In the genomic region with DNA sequence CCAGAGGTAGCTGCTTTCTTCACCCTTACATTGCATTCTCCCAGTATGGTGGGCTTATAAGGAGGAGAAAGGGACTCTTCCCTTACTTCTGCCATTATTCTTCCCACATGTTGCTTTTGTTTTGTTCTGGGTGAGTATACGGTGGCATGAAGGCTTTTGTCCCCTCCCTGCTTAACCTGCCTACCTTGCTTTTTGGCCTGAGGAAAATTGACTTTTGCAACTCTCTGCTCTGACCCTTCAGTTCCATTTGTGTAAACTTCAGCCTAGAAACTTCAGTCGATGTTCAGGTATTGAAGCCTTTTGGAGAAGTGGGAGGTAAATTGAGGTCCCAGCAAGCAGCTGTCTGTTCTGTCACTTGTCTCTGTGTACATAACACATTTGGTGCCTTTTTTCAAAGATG, we compare ENCODE assay signal across 28 cellular contexts.
DNase-seq lines count a peak whose midpoint lies in the region; ATAC-seq, FAIRE-seq and TF ChIP-seq lines count a peak whose summit lies in the region.
"Had no signal": no experiment of that assay in that cellular context is flagged by ENCODE, and none has a peak within 500 bp of the region (broad histone marks: within the 10 kb centered on the region; RNA-seq: fewer than 3 reads in every experiment).

No MANE protein-coding gene starts in this region.

- H3K79me2 ChIP-seq in HepG2 (ENCODE audit: insufficient read depth, low read length) (no peaks in the 10 kb centered on the region), neural progenitor cell (ENCODE audit: low read depth) (no peaks in the 10 kb centered on the region)

- H3K4me3 Mint-ChIP-seq in HFFc6: no peak overlapping the region
- H3K4me3 Mint-ChIP-seq in neural progenitor cell: no peak overlapping the region
- H3K4me3 Mint-ChIP-seq: CD14-positive monocyte; CD4-positive, alpha-beta memory T cell; CD4-positive, CD25-positive, alpha-beta regulatory T cell; CD8-positive, alpha-beta memory T cell had no signal

- H3K9ac ChIP-seq in HepG2 (ENCODE audit: insufficient read depth, low read depth, low read length) (no peak overlapping the region), adipocyte (ENCODE audit: low read length) (peak overlapping the region; percentile 8), neural progenitor cell (no peak overlapping the region)
- H3K9ac ChIP-seq: BLaER1 had no signal

- H3K36me3 Mint-ChIP-seq in HFFc6 (ENCODE audit: low read depth): peaks cover 16% of the 10 kb centered on the region
- H3K36me3 Mint-ChIP-seq in neural progenitor cell: peaks cover 1% of the 10 kb centered on the region
- H3K36me3 Mint-ChIP-seq: CD14-positive monocyte; CD4-positive, alpha-beta memory T cell; CD4-positive, CD25-positive, alpha-beta regulatory T cell had no signal

- CTCF ChIA-PET in HepG2 (lab: Yijun Ruan, JAX; ENCODE audit: low intra/inter-chr PET ratio, low total read pairs): no interaction called here

- H3K4me1 ChIP-seq in right lobe of liver: no peaks in the 10 kb centered on the region
- peaks cover 15% of the 10 kb centered on the region for H3K4me1 ChIP-seq in HepG2 (ENCODE audit: insufficient read depth, low read length)
- H3K4me1 ChIP-seq in adipocyte (ENCODE audit: control insufficient read depth, insufficient read depth, low read length): peaks cover 47% of the 10 kb centered on the region
- H3K4me1 ChIP-seq in neural progenitor cell: no peaks in the 10 kb centered on the region
- no peaks in the 10 kb centered on the region for H3K4me1 ChIP-seq in effector memory CD4-positive, alpha-beta T cell (ENCODE audit: control insufficient read depth, insufficient read depth, low read length, poor library complexity, severe bottlenecking)
- H3K4me1 ChIP-seq in heart left ventricle: no peaks in the 10 kb centered on the region
- H3K4me1 ChIP-seq: BLaER1 had no signal

- H4K20me1 ChIP-seq in HepG2 (ENCODE audit: insufficient read depth, low read length) (no peaks in the 10 kb centered on the region), neural progenitor cell (ENCODE audit: low read depth) (no peaks in the 10 kb centered on the region)
- H4K20me1 ChIP-seq: BLaER1 had no signal

- H3K27ac Mint-ChIP-seq in HFFc6: peak overlapping the region; percentile 77; the same call in 1 of the 2 replicates
- no peak overlapping the region for H3K27ac Mint-ChIP-seq in neural progenitor cell
- H3K27ac Mint-ChIP-seq: CD4-positive, CD25-positive, alpha-beta regulatory T cell had no signal

- H3K27me3 Mint-ChIP-seq in HFFc6 (ENCODE audit: insufficient read depth): peaks cover 1% of the 10 kb centered on the region; the same call in 1 of the 2 replicates
- no peaks in the 10 kb centered on the region for H3K27me3 Mint-ChIP-seq in neural progenitor cell (ENCODE audit: insufficient read depth, low read depth)

- TF ChIP-seq EP300 in HepG2 (IDR thresholded peaks at IDR 0.05; ENCODE audit: low read depth in 2 of 2, low read length in 2 of 2): no peak
- no peak for TF ChIP-seq EP300 in HepG2 (CRISPR knock-in tag; IDR thresholded peaks at IDR 0.05; ENCODE audit: borderline replicate concordance)

- H3K4me2 ChIP-seq in HepG2 (ENCODE audit: low read depth, low read length): no peak overlapping the region
- H3K4me2 ChIP-seq in neural progenitor cell: no peak overlapping the region
- H3K4me2 ChIP-seq: BLaER1 had no signal

- no peak for TF ChIP-seq RAD21 in HepG2 (CRISPR knock-in tag; IDR thresholded peaks at IDR 0.05)

- no peaks in the 10 kb centered on the region for H3K9me3 Mint-ChIP-seq in HFFc6
- H3K9me3 Mint-ChIP-seq in neural progenitor cell: no peaks in the 10 kb centered on the region

- TF ChIP-seq CTCF in right lobe of liver (IDR thresholded peaks at IDR 0.05) (no peak), HepG2 (CRISPR knock-in tag; IDR thresholded peaks at IDR 0.05) (no peak), HFFc6 (IDR thresholded peaks at IDR 0.05) (no peak), neural progenitor cell (IDR thresholded peaks at IDR 0.05) (no peak), heart left ventricle (IDR thresholded peaks at IDR 0.05) (no peak)

- peak overlapping the region in 1 of 3 donors; percentile 21 for H3K27ac ChIP-seq in right lobe of liver
- H3K27ac ChIP-seq in HepG2 (ENCODE audit: extremely low read length, insufficient read depth, low read length): no peak overlapping the region
- H3K27ac ChIP-seq in neural progenitor cell: no peak overlapping the region
- no peak overlapping the region for H3K27ac ChIP-seq in effector memory CD4-positive, alpha-beta T cell (ENCODE audit: insufficient read depth, low read length, poor library complexity, severe bottlenecking)
- no peak overlapping the region for H3K27ac ChIP-seq in heart left ventricle
- H3K27ac ChIP-seq: BLaER1 had no signal

- no peaks in the 10 kb centered on the region for H3K27me3 ChIP-seq in right lobe of liver
- no peaks in the 10 kb centered on the region for H3K27me3 ChIP-seq in HepG2 (ENCODE audit: control insufficient read depth in 1 of 2, insufficient read depth in 2 of 2, low read length in 2 of 2)
- H3K27me3 ChIP-seq in adipocyte (replicated peaks; ENCODE audit: control insufficient read depth, insufficient read depth, low read length): no peaks in the 10 kb centered on the region
- no peaks in the 10 kb centered on the region for H3K27me3 ChIP-seq in neural progenitor cell
- no peaks in the 10 kb centered on the region for H3K27me3 ChIP-seq in effector memory CD4-positive, alpha-beta T cell (replicated peaks; ENCODE audit: control insufficient read depth, insufficient read depth, low read length, poor library complexity, severe bottlenecking)
- no peaks in the 10 kb centered on the region for H3K27me3 ChIP-seq in heart left ventricle
- H3K27me3 ChIP-seq: BE2C, BLaER1 had no signal

- no peak overlapping the region for H3K4me3 ChIP-seq in right lobe of liver
- H3K4me3 ChIP-seq in HepG2 (replicated peaks in 1 of 3; ENCODE audit: insufficient read depth in 1 of 3, low read depth in 2 of 3, low read length in 3 of 3): no peak overlapping the region
- H3K4me3 ChIP-seq in adipocyte (ENCODE audit: low read length): no peak overlapping the region
- H3K4me3 ChIP-seq in neural progenitor cell: no peak overlapping the region
- no peak overlapping the region for H3K4me3 ChIP-seq in effector memory CD4-positive, alpha-beta T cell (ENCODE audit: insufficient read depth, low read depth, low read length, poor library complexity, severe bottlenecking)
- no peak overlapping the region for H3K4me3 ChIP-seq in heart left ventricle
- H3K4me3 ChIP-seq: BLaER1, GM12878 had no signal

- intact Hi-C loops in right lobe of liver (cut with DNase I) (no loop called here), HepG2 (cut with micrococcal nuclease; ENCODE audit: unreplicated experiment) (no loop called here), heart left ventricle (cut with DNase I) (loop anchor here in 1 of 10 donors (10.0 kb wide), 1 partner anchor 78 kb away; no protein-coding TSS in a partner anchor)

- H3K36me3 ChIP-seq in right lobe of liver (no peaks in the 10 kb centered on the region), HepG2 (replicated peaks in 1 of 2; ENCODE audit: control insufficient read depth in 1 of 2, insufficient read depth in 2 of 2, low read length in 2 of 2) (no peaks in the 10 kb centered on the region), adipocyte (ENCODE audit: control insufficient read depth, insufficient read depth, low read length, severe bottlenecking) (no peaks in the 10 kb centered on the region), neural progenitor cell (no peaks in the 10 kb centered on the region), heart left ventricle (no peaks in the 10 kb centered on the region)
- H3K36me3 ChIP-seq in effector memory CD4-positive, alpha-beta T cell (ENCODE audit: control insufficient read depth, insufficient read depth, low read length): no peaks in the 10 kb centered on the region
- H3K36me3 ChIP-seq: BE2C, BLaER1 had no signal

- H3K9me3 ChIP-seq in right lobe of liver: no peaks in the 10 kb centered on the region
- no peaks in the 10 kb centered on the region for H3K9me3 ChIP-seq in HepG2 (ENCODE audit: low read length)
- no peaks in the 10 kb centered on the region for H3K9me3 ChIP-seq in adipocyte (ENCODE audit: control insufficient read depth, low read length)
- no peaks in the 10 kb centered on the region for H3K9me3 ChIP-seq in neural progenitor cell (ENCODE audit: low read depth)
- no peaks in the 10 kb centered on the region for H3K9me3 ChIP-seq in effector memory CD4-positive, alpha-beta T cell (ENCODE audit: control insufficient read depth, low read length)
- no peaks in the 10 kb centered on the region for H3K9me3 ChIP-seq in heart left ventricle
- H3K9me3 ChIP-seq: BE2C, BLaER1 had no signal

- H2AFZ ChIP-seq in HepG2 (ENCODE audit: low read length): no peak overlapping the region
- peak overlapping the region; percentile 18 for H2AFZ ChIP-seq in neural progenitor cell (replicated peaks)

- BruUV-seq in HepG2 (replicated peaks; lab: Mats Ljungman, UMichigan): no TSS peak

- H3K4me1 Mint-ChIP-seq in HFFc6 (ENCODE audit: low read depth): peaks cover 94% of the 10 kb centered on the region
- H3K4me1 Mint-ChIP-seq in neural progenitor cell: no peaks in the 10 kb centered on the region
- H3K4me1 Mint-ChIP-seq: CD4-positive, alpha-beta memory T cell; CD4-positive, CD25-positive, alpha-beta regulatory T cell; CD8-positive, alpha-beta memory T cell had no signal

- in situ Hi-C loops in HepG2 (cut with HindIII; ENCODE audit: extremely low pct_ligation_motif_present, low pct_unique_long_range_greater_than_20kb): no loop called here

- ATAC-seq in right lobe of liver (peak in 3 of 4 donors; percentile 19 to 74 (median 41)), HepG2 (no peak), heart left ventricle (no peak)
- ATAC-seq: GM12878 had no signal

- TF ChIP-seq POLR2A in right lobe of liver (IDR thresholded peaks at IDR 0.05) (no peak), HepG2 (IDR thresholded peaks at IDR 0.05; ENCODE audit: insufficient read depth in 1 of 2, low read depth in 2 of 2, low read length in 2 of 2) (no peak), heart left ventricle (IDR thresholded peaks at IDR 0.05) (no peak)

- WGBS in right lobe of liver (ENCODE audit: insufficient coverage, low coverage, low lambda C conversion rate, missing lambda C conversion rate): 16% methylated on average over 2 of the region's 2 CpGs
- WGBS in HepG2 (ENCODE audit: low lambda C conversion rate): 63% methylated on average over 2 of the region's 2 CpGs
- 73 to 82% (median 80%) methylated on average over 2 of the region's 2 CpGs for WGBS in heart left ventricle, 4 donors

- POLR2A ChIA-PET in HepG2 (lab: Yijun Ruan, JAX): no interaction called here

- no peak for FAIRE-seq in HepG2 (lab: Jason Lieb, UNC)
- FAIRE-seq: A204.1, GM12878, GM12892, GM18507 had no signal

- H3F3A ChIP-seq in neural progenitor cell (ENCODE audit: low read depth): no peaks in the 10 kb centered on the region

- DNase-seq in right lobe of liver (no peak), HepG2 (ENCODE audit: low spot score) (no peak), HFFc6 (no peak), adipocyte (ENCODE audit: low read depth) (no peak), neural progenitor cell (ENCODE audit: low spot score) (no peak), GOT3 (lab: John Stamatoyannopoulos, UW) (no peak), heart left ventricle (no peak)
- no peak for DNase-seq in effector memory CD4-positive, alpha-beta T cell
- DNase-seq: 8988T; ACHN; BE2C; C1 segment of cervical spinal cord; CD4-positive, alpha-beta memory T cell; CD4-positive, CD25-positive, alpha-beta regulatory T cell; CD8-positive, alpha-beta memory T cell; COR-L47; DMS 273 treated with DMSO at 0.1 percent for 48 hours; DMS153; DMS79; DND-41; EL; GDM1 had no signal

Comparison
In these comparisons a context has a peak if more than half of its experiments do, and no peak if none do; other contexts are left out.
1. ATAC-seq: peak in right lobe of liver (3 of 4); none in HepG2 (single experiment) and heart left ventricle (0 of 4).